In the genomic region with DNA sequence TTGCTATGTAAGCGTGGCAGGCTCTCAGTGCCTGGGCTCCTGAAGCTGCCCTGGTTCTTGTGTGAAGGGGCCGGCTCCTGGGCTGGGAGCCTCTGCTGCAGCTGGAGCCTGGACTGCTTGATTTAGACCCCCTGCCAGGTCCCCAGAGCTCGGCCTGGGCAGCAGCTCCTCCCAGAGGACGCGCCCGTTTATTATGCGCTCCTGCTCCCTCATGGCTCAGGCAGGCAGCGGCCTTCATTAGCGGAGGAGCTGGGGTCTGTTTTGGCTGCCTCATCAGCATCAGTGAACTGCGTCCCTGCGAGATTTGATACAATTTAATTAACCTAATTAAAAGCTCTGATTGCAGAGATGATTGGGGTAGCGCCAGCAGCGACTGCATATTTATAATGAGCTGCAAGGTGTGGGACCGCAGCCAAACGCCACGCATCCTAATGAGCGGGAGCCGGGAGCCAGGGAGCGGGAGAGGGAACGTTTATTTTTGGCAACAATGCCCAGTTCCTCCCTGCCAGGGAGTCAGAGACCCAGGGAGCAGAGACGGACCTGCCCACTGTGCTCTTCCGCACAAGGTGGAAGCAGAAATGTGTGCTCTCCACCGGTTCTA, we compare ENCODE assay signal across 8 cellular contexts. TPM values are rescaled to one million over a fixed set of nuclear protein-coding genes. Genes with fewer than 3 reads are reported as not detected.
DNase-seq lines count a peak whose midpoint lies in the region; ATAC-seq and TF ChIP-seq lines count a peak whose summit lies in the region.

No MANE protein-coding gene starts in this region.

- no peak for ATAC-seq in activated CD8-positive, alpha-beta T cell treated with anti-CD3 and anti-CD28 coated beads for 36 hours
- ATAC-seq in GM21528 (IDR thresholded peaks at IDR 0.05; ENCODE audit: low FRiP score, unreplicated experiment) = no peak

- H3K9ac ChIP-seq in Loucy (ENCODE audit: low read depth, low read length, poor library complexity, severe bottlenecking) = no peak overlapping the region

- DNase-seq in activated CD8-positive, alpha-beta T cell treated with anti-CD3 and anti-CD28 coated beads for 36 hours = no peak
- DNase-seq in iPS-NIHi7 (ENCODE audit: extremely low spot score) = peak; percentile 82
- no peak for DNase-seq in SW 1271 (lab: John Stamatoyannopoulos, UW)
- no peak for DNase-seq in CD1c-positive myeloid dendritic cell (ENCODE audit: extremely low spot score)
- DNase-seq in mesenteric fat pad (ENCODE audit: low spot score) = no peak

- H3K4me1 Mint-ChIP-seq in activated CD8-positive, alpha-beta T cell treated with anti-CD3 and anti-CD28 coated beads for 36 hours (ENCODE audit: low read depth) = peaks cover 56% of the 10 kb centered on the region

- H3K36me3 ChIP-seq in ACC112 (ENCODE audit: insufficient read depth, low read length) = 0 out of 2 replicates have a peak, but pooled peaks cover 13% of the 10 kb centered on the region
- H3K36me3 ChIP-seq in Loucy (ENCODE audit: insufficient read depth, low read length) = peaks cover 16% of the 10 kb centered on the region; the same call in 1 of the 2 replicates

- no peak overlapping the region for H3K4me3 Mint-ChIP-seq in activated CD8-positive, alpha-beta T cell treated with anti-CD3 and anti-CD28 coated beads for 36 hours

- H3K4me3 ChIP-seq in ACC112 (ENCODE audit: low read depth, low read length) (0 out of 2 replicates have a peak overlapping the region, but pooled peaks have one; percentile 3), Loucy (ENCODE audit: low read length, poor library complexity, severe bottlenecking) (no peak overlapping the region)

- no peaks in the 10 kb centered on the region for H3K9me3 ChIP-seq in Loucy (ENCODE audit: insufficient read depth, low read depth, low read length)

- peaks cover 2% of the 10 kb centered on the region for H3K27me3 Mint-ChIP-seq in activated CD8-positive, alpha-beta T cell treated with anti-CD3 and anti-CD28 coated beads for 36 hours

- CTCF ChIA-PET in activated CD8-positive, alpha-beta T cell treated with anti-CD3 and anti-CD28 coated beads for 36 hours (lab: Charles Lee) = interaction anchor here (0.9 to 7.3 kb wide), 6 partner anchors 10 to 41 kb away, joined by 3 to 105 read pairs (median 5); a partner anchor contains a TSS

- TF ChIP-seq CTCF in Loucy (conservative IDR thresholded peaks at IDR 0.05; ENCODE audit: low read length) = no peak
- TF ChIP-seq CTCF in activated CD8-positive, alpha-beta T cell treated with anti-CD3 and anti-CD28 coated beads for 36 hours (IDR thresholded peaks at IDR 0.05) = no peak

- H2AFZ ChIP-seq in ACC112 (ENCODE audit: low read length, unreplicated experiment) (no peak overlapping the region), Loucy (ENCODE audit: low read length) (no peak overlapping the region)

- intact Hi-C loops in activated CD8-positive, alpha-beta T cell treated with anti-CD3 and anti-CD28 coated beads for 36 hours (cut with micrococcal nuclease) = no loop called here

- H4K20me1 ChIP-seq in Loucy (ENCODE audit: insufficient read depth, low read length, poor library complexity, severe bottlenecking) = no peaks in the 10 kb centered on the region

- H3K27me3 ChIP-seq in ACC112 (ENCODE audit: insufficient read depth, low read length) = no peaks in the 10 kb centered on the region
- no peaks in the 10 kb centered on the region for H3K27me3 ChIP-seq in Loucy (ENCODE audit: insufficient read depth, low read length, poor library complexity, severe bottlenecking)

- H3K79me2 ChIP-seq in ACC112 (ENCODE audit: control insufficient read depth, insufficient read depth, low read length, unreplicated experiment) (no peaks in the 10 kb centered on the region), Loucy (ENCODE audit: insufficient read depth, low read length) (no peaks in the 10 kb centered on the region)

- no peaks in the 10 kb centered on the region for H3K9me2 ChIP-seq in Loucy (replicated peaks; ENCODE audit: low read depth, low read length)

- H3K4me1 ChIP-seq in ACC112 (ENCODE audit: control insufficient read depth, insufficient read depth, low read length, unreplicated experiment) (peaks cover 27% of the 10 kb centered on the region), Loucy (ENCODE audit: insufficient read depth, low read length, poor library complexity, severe bottlenecking) (peaks cover 20% of the 10 kb centered on the region)

- no peaks in the 10 kb centered on the region for H3F3A ChIP-seq in Loucy (ENCODE audit: low read depth)

- POLR2A ChIA-PET in activated CD8-positive, alpha-beta T cell treated with anti-CD3 and anti-CD28 coated beads for 36 hours (lab: Charles Lee) = interaction anchor here (1.7 to 7.7 kb wide), 6 partner anchors 11 to 19 kb away, joined by 6 to 69 read pairs (median 16); a partner anchor contains a TSS

- peak overlapping the region; percentile 57 for H3K27ac ChIP-seq in ACC112 (ENCODE audit: low read depth, low read length)

- no peaks in the 10 kb centered on the region for H3K9me3 Mint-ChIP-seq in activated CD8-positive, alpha-beta T cell treated with anti-CD3 and anti-CD28 coated beads for 36 hours

- H3K27ac Mint-ChIP-seq in activated CD8-positive, alpha-beta T cell treated with anti-CD3 and anti-CD28 coated beads for 36 hours = peak overlapping the region; percentile 89

- H3K4me2 ChIP-seq in Loucy (ENCODE audit: low read depth, low read length, poor library complexity, severe bottlenecking) = peak overlapping the region; percentile 6

- H3K36me3 Mint-ChIP-seq in activated CD8-positive, alpha-beta T cell treated with anti-CD3 and anti-CD28 coated beads for 36 hours (ENCODE audit: low read depth) = peaks cover 11% of the 10 kb centered on the region

RNA-seq across cellular contexts. Expression of a gene that starts 16.6 kb away (rescaled TPM):
- 10 to 100 TPM; 58.1 to 60.6 TPM for total RNA-seq in activated CD8-positive, alpha-beta T cell treated with anti-CD3 and anti-CD28 coated beads for 36 hours
- total RNA-seq in mesenteric fat pad = 35.3 TPM

RNA-seq across cellular contexts. Expression of a gene that starts 17.4 kb away (rescaled TPM):
- total RNA-seq in activated CD8-positive, alpha-beta T cell treated with anti-CD3 and anti-CD28 coated beads for 36 hours = under 1 TPM in 1 of 2 experiments, not detected in 1; 0.16 TPM
- total RNA-seq in mesenteric fat pad = 0.19 TPM

RNA-seq across cellular contexts. Expression of a gene that starts 23.9 kb away (rescaled TPM):
- 10 to 100 TPM; 26.6 to 26.7 TPM for total RNA-seq in activated CD8-positive, alpha-beta T cell treated with anti-CD3 and anti-CD28 coated beads for 36 hours
- total RNA-seq in mesenteric fat pad = 13.6 TPM

RNA-seq across cellular contexts. Expression of a gene that starts 39.4 kb away (rescaled TPM):
- total RNA-seq in activated CD8-positive, alpha-beta T cell treated with anti-CD3 and anti-CD28 coated beads for 36 hours = 10 to 100 TPM; 94.9 to 96.7 TPM
- 46.7 TPM for total RNA-seq in mesenteric fat pad
